ENCODE assay signal across 1 cellular context in the genomic region with DNA sequence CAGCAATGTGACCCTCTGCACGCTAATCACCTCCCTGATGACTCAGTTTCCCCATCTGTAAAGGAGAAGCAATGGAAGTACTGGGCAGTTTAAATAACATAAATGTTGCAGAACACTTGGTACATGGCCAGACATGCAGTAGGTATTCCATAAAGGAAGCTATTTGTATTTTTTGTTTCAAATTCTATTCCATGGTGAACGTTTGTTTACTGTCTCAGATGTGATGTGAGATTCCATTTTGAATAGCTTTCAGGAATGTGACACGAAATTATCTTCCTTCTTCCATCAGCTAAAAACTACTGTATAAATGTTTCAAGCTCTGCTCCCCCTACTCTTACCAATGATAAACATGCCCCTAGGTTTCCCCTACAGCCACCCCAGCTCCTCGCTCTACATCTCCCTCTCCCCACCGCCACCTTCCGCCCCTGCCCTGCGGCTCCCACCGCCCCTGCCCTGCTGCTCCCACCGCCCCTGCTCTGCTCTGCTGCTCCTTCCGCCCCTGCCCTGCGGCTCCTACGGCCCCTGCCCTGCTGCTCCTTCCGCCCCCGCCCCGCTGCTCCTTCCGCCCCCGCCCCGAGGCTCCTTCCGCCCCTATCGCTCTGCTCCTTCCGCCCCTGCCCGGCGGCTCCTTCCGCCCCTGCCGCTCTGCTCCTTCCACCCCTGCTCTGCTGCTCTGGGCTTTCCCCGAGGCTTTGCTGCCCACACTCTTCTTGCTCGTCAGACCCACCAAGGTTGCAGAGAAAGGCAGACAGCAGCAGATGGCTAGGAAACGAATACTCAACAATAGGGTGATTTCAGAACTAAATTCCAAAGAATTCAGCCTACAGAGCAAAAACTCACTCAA.
TF ChIP-seq lines count a peak whose summit lies in the region.

No MANE protein-coding gene starts in this region.

TF ChIP-seq in HCT116, 20 proteins besides CTCF, POLR2A, EP300 and RAD21:
- no peak for TF ChIP-seq EGR1 (IDR thresholded peaks at IDR 0.05; ENCODE audit: low read depth)
- no peak for TF ChIP-seq REST (IDR thresholded peaks at IDR 0.05; ENCODE audit: low read depth)
- TF ChIP-seq CEBPB (IDR thresholded peaks at IDR 0.05; ENCODE audit: low read depth) = no peak
- no peak for TF ChIP-seq CBX3 (IDR thresholded peaks at IDR 0.05; ENCODE audit: low read depth)
- TF ChIP-seq, protein P1, sequence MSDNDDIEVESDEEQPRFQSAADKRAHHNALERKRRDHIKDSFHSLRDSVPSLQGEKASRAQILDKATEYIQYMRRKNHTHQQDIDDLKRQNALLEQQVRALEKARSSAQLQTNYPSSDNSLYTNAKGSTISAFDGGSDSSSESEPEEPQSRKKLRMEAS (IDR thresholded peaks at IDR 0.05) = no peak
- no peak for TF ChIP-seq TCF7L2 (IDR thresholded peaks at IDR 0.05; ENCODE audit: borderline replicate concordance, extremely low read depth, insufficient read depth, insufficient read length)
- no peak for TF ChIP-seq EZH2phosphoT487 (IDR thresholded peaks at IDR 0.05; ENCODE audit: borderline replicate concordance)
- TF ChIP-seq ZFX (IDR thresholded peaks at IDR 0.05) = no peak
- TF ChIP-seq ELF1 (IDR thresholded peaks at IDR 0.05; ENCODE audit: borderline replicate concordance, low read depth) = no peak
- no peak for TF ChIP-seq EZH2 (IDR thresholded peaks at IDR 0.05)
- TF ChIP-seq SIN3A (IDR thresholded peaks at IDR 0.05; ENCODE audit: low read depth) = no peak
- TF ChIP-seq, protein P2, sequence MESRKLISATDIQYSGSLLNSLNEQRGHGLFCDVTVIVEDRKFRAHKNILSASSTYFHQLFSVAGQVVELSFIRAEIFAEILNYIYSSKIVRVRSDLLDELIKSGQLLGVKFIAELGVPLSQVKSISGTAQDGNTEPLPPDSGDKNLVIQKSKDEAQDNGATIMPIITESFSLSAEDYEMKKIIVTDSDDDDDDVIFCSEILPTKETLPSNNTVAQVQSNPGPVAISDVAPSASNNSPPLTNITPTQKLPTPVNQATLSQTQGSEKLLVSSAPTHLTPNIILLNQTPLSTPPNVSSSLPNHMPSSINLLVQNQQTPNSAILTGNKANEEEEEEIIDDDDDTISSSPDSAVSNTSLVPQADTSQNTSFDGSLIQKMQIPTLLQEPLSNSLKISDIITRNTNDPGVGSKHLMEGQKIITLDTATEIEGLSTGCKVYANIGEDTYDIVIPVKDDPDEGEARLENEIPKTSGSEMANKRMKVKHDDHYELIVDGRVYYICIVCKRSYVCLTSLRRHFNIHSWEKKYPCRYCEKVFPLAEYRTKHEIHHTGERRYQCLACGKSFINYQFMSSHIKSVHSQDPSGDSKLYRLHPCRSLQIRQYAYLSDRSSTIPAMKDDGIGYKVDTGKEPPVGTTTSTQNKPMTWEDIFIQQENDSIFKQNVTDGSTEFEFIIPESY (IDR thresholded peaks at IDR 0.05; ENCODE audit: extremely low read depth, insufficient replicate concordance, low read length) = no peak
- TF ChIP-seq POLR2AphosphoS5 (IDR thresholded peaks at IDR 0.05; ENCODE audit: low read depth, low read length) = no peak
